In the genomic region with DNA sequence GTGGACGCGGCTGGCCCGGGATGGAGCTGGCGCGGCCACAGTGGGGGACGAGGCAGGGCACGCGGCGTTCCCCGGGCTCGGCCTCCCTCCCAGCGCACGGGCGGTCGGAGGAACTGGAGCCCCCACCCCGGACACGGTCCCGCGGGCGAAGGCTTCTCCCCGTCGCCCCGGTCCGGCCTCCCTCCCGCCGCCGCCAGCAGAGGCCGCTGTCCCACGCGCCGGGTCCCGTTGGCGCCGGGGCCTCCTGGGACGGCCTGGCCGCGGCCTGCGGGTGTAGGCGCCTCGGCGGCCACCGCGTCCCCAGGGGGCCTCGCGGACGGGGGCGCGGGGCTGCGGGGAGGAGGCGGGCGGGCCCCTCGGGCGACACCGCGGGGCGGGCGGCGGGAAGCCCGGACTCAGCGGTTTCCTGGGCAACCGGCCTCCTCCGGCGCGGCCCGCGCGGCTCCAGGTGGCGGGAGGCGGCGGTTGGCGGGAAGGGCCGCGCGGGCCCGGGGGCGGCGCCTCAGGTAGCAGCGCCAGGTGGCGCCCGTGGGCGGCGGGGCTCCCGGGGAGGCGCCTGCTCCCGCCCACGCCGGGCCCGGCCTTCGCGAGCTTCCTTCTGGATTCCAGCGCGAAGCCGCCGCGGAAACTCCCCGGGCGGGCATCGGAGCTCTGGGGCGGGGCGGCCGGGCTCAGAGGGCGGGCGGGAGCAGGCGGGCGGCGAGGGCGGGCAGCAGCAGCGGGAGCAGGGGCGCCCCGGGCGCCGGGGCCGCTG, we compare ENCODE assay signal across 1 cellular context.
A peak's percentile ranks its signal among the peaks of the same experiment; 100 is the strongest.
TF ChIP-seq lines count a peak whose summit lies in the region.

No MANE protein-coding gene starts in this region.

TF ChIP-seq in K562, 482 proteins besides CTCF, POLR2A, EP300 and RAD21 (continued from another document and continues in another):
- TF ChIP-seq, protein P1, sequence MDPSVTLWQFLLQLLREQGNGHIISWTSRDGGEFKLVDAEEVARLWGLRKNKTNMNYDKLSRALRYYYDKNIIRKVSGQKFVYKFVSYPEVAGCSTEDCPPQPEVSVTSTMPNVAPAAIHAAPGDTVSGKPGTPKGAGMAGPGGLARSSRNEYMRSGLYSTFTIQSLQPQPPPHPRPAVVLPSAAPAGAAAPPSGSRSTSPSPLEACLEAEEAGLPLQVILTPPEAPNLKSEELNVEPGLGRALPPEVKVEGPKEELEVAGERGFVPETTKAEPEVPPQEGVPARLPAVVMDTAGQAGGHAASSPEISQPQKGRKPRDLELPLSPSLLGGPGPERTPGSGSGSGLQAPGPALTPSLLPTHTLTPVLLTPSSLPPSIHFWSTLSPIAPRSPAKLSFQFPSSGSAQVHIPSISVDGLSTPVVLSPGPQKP (CRISPR knock-in tag; IDR thresholded peaks at IDR 0.05): no peak
- peak; percentile 94 for TF ChIP-seq CXXC5 (CRISPR knock-in tag; IDR thresholded peaks at IDR 0.05)
- TF ChIP-seq HNRNPH1 (optimal IDR thresholded peaks at IDR 0.05; ENCODE audit: low read depth, low read length): no peak
- TF ChIP-seq ZNF197 (CRISPR knock-in tag; IDR thresholded peaks at IDR 0.05; ENCODE audit: low read depth): 0 out of 2 replicates have a peak, but pooled peaks have one; percentile 74
- TF ChIP-seq TGIF2 (CRISPR knock-in tag; IDR thresholded peaks at IDR 0.05): 0 out of 2 replicates have a peak, but pooled peaks have one; percentile 55
- 0 out of 2 replicates have a peak, but pooled peaks have one; percentile 46 for TF ChIP-seq XRCC5 (IDR thresholded peaks at IDR 0.05; ENCODE audit: low read depth, low read length)
- TF ChIP-seq ARNT (IDR thresholded peaks at IDR 0.05): no peak
- peak; percentile 54; the same call in 1 of the 2 replicates for TF ChIP-seq L3MBTL2 (IDR thresholded peaks at IDR 0.05)
- no peak for TF ChIP-seq RHOXF2B (CRISPR knock-in tag; conservative IDR thresholded peaks at IDR 0.05)
- TF ChIP-seq, protein P2, sequence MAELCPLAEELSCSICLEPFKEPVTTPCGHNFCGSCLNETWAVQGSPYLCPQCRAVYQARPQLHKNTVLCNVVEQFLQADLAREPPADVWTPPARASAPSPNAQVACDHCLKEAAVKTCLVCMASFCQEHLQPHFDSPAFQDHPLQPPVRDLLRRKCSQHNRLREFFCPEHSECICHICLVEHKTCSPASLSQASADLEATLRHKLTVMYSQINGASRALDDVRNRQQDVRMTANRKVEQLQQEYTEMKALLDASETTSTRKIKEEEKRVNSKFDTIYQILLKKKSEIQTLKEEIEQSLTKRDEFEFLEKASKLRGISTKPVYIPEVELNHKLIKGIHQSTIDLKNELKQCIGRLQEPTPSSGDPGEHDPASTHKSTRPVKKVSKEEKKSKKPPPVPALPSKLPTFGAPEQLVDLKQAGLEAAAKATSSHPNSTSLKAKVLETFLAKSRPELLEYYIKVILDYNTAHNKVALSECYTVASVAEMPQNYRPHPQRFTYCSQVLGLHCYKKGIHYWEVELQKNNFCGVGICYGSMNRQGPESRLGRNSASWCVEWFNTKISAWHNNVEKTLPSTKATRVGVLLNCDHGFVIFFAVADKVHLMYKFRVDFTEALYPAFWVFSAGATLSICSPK (IDR thresholded peaks at IDR 0.05; ENCODE audit: borderline replicate concordance): no peak
- peak; percentile 31; the same call in 1 of the 2 replicates for TF ChIP-seq ZSCAN29 (IDR thresholded peaks at IDR 0.05)
- TF ChIP-seq POLR2G (IDR thresholded peaks at IDR 0.05; ENCODE audit: low read depth, low read length): peak; percentile 74
- TF ChIP-seq, protein P3, sequence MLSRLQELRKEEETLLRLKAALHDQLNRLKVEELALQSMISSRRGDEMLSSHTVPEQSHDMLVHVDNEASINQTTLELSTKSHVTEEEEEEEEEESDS (CRISPR knock-in tag; IDR thresholded peaks at IDR 0.05): no peak
- TF ChIP-seq ZNF384 (IDR thresholded peaks at IDR 0.05; ENCODE audit: low read depth, low read length): no peak
- no peak for TF ChIP-seq HNRNPUL1 (IDR thresholded peaks at IDR 0.05; ENCODE audit: low read length)
- peak; percentile 67 to 70; a peak in 2 of 4 replicates for TF ChIP-seq MAZ (CRISPR knock-in tag; conservative IDR thresholded peaks at IDR 0.05 in 1 of 2, IDR thresholded peaks at IDR 0.05 in 1 of 2)
- TF ChIP-seq, protein P4, sequence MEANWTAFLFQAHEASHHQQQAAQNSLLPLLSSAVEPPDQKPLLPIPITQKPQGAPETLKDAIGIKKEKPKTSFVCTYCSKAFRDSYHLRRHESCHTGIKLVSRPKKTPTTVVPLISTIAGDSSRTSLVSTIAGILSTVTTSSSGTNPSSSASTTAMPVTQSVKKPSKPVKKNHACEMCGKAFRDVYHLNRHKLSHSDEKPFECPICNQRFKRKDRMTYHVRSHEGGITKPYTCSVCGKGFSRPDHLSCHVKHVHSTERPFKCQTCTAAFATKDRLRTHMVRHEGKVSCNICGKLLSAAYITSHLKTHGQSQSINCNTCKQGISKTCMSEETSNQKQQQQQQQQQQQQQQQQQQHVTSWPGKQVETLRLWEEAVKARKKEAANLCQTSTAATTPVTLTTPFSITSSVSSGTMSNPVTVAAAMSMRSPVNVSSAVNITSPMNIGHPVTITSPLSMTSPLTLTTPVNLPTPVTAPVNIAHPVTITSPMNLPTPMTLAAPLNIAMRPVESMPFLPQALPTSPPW (CRISPR knock-in tag; IDR thresholded peaks at IDR 0.05): peak; percentile 76
- peak; percentile 58; the same call in 1 of the 2 replicates for TF ChIP-seq STAG1 (CRISPR knock-in tag; IDR thresholded peaks at IDR 0.05; ENCODE audit: borderline replicate concordance)
- TF ChIP-seq FOS (IDR thresholded peaks at IDR 0.05; ENCODE audit: extremely low read depth, insufficient read length): no peak
- TF ChIP-seq HNRNPL (IDR thresholded peaks at IDR 0.05; ENCODE audit: low read depth, low read length): peak; percentile 41; the same call in 1 of the 2 replicates
- no peak for TF ChIP-seq TCFL5 (CRISPR knock-in tag; conservative IDR thresholded peaks at IDR 0.05)
- no peak for TF ChIP-seq ZNF165 (CRISPR knock-in tag; IDR thresholded peaks at IDR 0.05; ENCODE audit: borderline replicate concordance)
- no peak for TF ChIP-seq NR2F6 (CRISPR knock-in tag; IDR thresholded peaks at IDR 0.05)
- TF ChIP-seq, protein P5, sequence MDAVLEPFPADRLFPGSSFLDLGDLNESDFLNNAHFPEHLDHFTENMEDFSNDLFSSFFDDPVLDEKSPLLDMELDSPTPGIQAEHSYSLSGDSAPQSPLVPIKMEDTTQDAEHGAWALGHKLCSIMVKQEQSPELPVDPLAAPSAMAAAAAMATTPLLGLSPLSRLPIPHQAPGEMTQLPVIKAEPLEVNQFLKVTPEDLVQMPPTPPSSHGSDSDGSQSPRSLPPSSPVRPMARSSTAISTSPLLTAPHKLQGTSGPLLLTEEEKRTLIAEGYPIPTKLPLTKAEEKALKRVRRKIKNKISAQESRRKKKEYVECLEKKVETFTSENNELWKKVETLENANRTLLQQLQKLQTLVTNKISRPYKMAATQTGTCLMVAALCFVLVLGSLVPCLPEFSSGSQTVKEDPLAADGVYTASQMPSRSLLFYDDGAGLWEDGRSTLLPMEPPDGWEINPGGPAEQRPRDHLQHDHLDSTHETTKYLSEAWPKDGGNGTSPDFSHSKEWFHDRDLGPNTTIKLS (IDR thresholded peaks at IDR 0.05; ENCODE audit: borderline replicate concordance, low read depth): peak; percentile 42; the same call in 1 of the 2 replicates
- TF ChIP-seq MTF1 (CRISPR knock-in tag; IDR thresholded peaks at IDR 0.05; ENCODE audit: borderline replicate concordance): no peak
- no peak for TF ChIP-seq TOE1 (IDR thresholded peaks at IDR 0.05; ENCODE audit: borderline replicate concordance)
- no peak for TF ChIP-seq TOE1 (CRISPR knock-in tag; IDR thresholded peaks at IDR 0.05; ENCODE audit: borderline replicate concordance, low read depth)
- TF ChIP-seq FOXP1 (CRISPR knock-in tag; IDR thresholded peaks at IDR 0.05): peak; percentile 72; the same call in 1 of the 2 replicates
- TF ChIP-seq MED1 (CRISPR knock-in tag; IDR thresholded peaks at IDR 0.05; ENCODE audit: borderline replicate concordance): no peak
- TF ChIP-seq TRIM24 (IDR thresholded peaks at IDR 0.05): no peak
- TF ChIP-seq SIX5 (IDR thresholded peaks at IDR 0.05; ENCODE audit: borderline replicate concordance in 1 of 2, insufficient read depth in 1 of 2, low read depth in 1 of 2, low read length in 2 of 2): no peak
- TF ChIP-seq TCF7L2 (IDR thresholded peaks at IDR 0.05; ENCODE audit: low read depth, low read length): no peak
- no peak for TF ChIP-seq HDAC3 (IDR thresholded peaks at IDR 0.05; ENCODE audit: borderline replicate concordance, partially characterized antibody)
- peak; percentile 84 for TF ChIP-seq ZFX (CRISPR knock-in tag; IDR thresholded peaks at IDR 0.05)
- TF ChIP-seq, protein P6, sequence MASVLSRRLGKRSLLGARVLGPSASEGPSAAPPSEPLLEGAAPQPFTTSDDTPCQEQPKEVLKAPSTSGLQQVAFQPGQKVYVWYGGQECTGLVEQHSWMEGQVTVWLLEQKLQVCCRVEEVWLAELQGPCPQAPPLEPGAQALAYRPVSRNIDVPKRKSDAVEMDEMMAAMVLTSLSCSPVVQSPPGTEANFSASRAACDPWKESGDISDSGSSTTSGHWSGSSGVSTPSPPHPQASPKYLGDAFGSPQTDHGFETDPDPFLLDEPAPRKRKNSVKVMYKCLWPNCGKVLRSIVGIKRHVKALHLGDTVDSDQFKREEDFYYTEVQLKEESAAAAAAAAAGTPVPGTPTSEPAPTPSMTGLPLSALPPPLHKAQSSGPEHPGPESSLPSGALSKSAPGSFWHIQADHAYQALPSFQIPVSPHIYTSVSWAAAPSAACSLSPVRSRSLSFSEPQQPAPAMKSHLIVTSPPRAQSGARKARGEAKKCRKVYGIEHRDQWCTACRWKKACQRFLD (CRISPR knock-in tag; IDR thresholded peaks at IDR 0.05): peak; percentile 65; the same call in 1 of the 2 replicates
- no peak for TF ChIP-seq PML (IDR thresholded peaks at IDR 0.05; ENCODE audit: low read length)
- TF ChIP-seq POLR3A (IDR thresholded peaks at IDR 0.05; ENCODE audit: borderline replicate concordance, extremely low read depth, insufficient read depth, insufficient read length): no peak
- no peak for TF ChIP-seq KDM1A (IDR thresholded peaks at IDR 0.05)
- peak; percentile 46 for TF ChIP-seq RBM25 (IDR thresholded peaks at IDR 0.05; ENCODE audit: low read depth, low read length, severe bottlenecking)
- TF ChIP-seq, protein P7, sequence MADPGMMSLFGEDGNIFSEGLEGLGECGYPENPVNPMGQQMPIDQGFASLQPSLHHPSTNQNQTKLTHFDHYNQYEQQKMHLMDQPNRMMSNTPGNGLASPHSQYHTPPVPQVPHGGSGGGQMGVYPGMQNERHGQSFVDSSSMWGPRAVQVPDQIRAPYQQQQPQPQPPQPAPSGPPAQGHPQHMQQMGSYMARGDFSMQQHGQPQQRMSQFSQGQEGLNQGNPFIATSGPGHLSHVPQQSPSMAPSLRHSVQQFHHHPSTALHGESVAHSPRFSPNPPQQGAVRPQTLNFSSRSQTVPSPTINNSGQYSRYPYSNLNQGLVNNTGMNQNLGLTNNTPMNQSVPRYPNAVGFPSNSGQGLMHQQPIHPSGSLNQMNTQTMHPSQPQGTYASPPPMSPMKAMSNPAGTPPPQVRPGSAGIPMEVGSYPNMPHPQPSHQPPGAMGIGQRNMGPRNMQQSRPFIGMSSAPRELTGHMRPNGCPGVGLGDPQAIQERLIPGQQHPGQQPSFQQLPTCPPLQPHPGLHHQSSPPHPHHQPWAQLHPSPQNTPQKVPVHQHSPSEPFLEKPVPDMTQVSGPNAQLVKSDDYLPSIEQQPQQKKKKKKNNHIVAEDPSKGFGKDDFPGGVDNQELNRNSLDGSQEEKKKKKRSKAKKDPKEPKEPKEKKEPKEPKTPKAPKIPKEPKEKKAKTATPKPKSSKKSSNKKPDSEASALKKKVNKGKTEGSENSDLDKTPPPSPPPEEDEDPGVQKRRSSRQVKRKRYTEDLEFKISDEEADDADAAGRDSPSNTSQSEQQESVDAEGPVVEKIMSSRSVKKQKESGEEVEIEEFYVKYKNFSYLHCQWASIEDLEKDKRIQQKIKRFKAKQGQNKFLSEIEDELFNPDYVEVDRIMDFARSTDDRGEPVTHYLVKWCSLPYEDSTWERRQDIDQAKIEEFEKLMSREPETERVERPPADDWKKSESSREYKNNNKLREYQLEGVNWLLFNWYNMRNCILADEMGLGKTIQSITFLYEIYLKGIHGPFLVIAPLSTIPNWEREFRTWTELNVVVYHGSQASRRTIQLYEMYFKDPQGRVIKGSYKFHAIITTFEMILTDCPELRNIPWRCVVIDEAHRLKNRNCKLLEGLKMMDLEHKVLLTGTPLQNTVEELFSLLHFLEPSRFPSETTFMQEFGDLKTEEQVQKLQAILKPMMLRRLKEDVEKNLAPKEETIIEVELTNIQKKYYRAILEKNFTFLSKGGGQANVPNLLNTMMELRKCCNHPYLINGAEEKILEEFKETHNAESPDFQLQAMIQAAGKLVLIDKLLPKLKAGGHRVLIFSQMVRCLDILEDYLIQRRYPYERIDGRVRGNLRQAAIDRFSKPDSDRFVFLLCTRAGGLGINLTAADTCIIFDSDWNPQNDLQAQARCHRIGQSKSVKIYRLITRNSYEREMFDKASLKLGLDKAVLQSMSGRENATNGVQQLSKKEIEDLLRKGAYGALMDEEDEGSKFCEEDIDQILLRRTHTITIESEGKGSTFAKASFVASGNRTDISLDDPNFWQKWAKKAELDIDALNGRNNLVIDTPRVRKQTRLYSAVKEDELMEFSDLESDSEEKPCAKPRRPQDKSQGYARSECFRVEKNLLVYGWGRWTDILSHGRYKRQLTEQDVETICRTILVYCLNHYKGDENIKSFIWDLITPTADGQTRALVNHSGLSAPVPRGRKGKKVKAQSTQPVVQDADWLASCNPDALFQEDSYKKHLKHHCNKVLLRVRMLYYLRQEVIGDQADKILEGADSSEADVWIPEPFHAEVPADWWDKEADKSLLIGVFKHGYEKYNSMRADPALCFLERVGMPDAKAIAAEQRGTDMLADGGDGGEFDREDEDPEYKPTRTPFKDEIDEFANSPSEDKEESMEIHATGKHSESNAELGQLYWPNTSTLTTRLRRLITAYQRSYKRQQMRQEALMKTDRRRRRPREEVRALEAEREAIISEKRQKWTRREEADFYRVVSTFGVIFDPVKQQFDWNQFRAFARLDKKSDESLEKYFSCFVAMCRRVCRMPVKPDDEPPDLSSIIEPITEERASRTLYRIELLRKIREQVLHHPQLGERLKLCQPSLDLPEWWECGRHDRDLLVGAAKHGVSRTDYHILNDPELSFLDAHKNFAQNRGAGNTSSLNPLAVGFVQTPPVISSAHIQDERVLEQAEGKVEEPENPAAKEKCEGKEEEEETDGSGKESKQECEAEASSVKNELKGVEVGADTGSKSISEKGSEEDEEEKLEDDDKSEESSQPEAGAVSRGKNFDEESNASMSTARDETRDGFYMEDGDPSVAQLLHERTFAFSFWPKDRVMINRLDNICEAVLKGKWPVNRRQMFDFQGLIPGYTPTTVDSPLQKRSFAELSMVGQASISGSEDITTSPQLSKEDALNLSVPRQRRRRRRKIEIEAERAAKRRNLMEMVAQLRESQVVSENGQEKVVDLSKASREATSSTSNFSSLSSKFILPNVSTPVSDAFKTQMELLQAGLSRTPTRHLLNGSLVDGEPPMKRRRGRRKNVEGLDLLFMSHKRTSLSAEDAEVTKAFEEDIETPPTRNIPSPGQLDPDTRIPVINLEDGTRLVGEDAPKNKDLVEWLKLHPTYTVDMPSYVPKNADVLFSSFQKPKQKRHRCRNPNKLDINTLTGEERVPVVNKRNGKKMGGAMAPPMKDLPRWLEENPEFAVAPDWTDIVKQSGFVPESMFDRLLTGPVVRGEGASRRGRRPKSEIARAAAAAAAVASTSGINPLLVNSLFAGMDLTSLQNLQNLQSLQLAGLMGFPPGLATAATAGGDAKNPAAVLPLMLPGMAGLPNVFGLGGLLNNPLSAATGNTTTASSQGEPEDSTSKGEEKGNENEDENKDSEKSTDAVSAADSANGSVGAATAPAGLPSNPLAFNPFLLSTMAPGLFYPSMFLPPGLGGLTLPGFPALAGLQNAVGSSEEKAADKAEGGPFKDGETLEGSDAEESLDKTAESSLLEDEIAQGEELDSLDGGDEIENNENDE (IDR thresholded peaks at IDR 0.05; ENCODE audit: low read depth, low read length): no peak
